ENCODE assay signal across 8 cellular contexts in genomic region chr3:152322756-152323155, GRCh38. TPM values are rescaled to one million over a fixed set of nuclear protein-coding genes. Genes with fewer than 3 reads are reported as not detected.
DNase-seq lines count a peak whose midpoint lies in the region; ATAC-seq and TF ChIP-seq lines count a peak whose summit lies in the region.

No MANE protein-coding gene starts in this region.

- no peaks in the 10 kb centered on the region for H3K27me3 ChIP-seq in heart right ventricle

- DNase-seq in GM12864 (ENCODE audit: low read depth) (peak; percentile 59), NCI-H526 treated with DMSO at 0.1 percent for 48 hours (lab: John Stamatoyannopoulos, UW) (peak; percentile 99), heart right ventricle (no peak), kidney glomerular epithelial cell (lab: John Stamatoyannopoulos, UW) (no peak), NCI-H524 (lab: John Stamatoyannopoulos, UW) (no peak)
- DNase-seq in stimulated activated naive CD4-positive, alpha-beta T cell treated with Interleukin-2 at 50 U/mL for 16 hours (lab: John Stamatoyannopoulos, UW): no peak
- DNase-seq in activated CD8-positive, alpha-beta memory T cell treated with anti-CD3 and anti-CD28 coated beads for 24 hours: no peak

- peaks cover 3 to 91% (median 74%) of the 10 kb centered on the region in 9 donors for H3K4me1 ChIP-seq in heart right ventricle

- peaks cover 0 to 13% (median 0%) of the 10 kb centered on the region in 11 donors for H3K9me3 ChIP-seq in heart right ventricle

- H3K4me3 ChIP-seq in GM12864 (ENCODE audit: low read depth, low read length) (no peak overlapping the region), heart right ventricle (no peak overlapping the region)

- ATAC-seq in GM21723 (IDR thresholded peaks at IDR 0.05; ENCODE audit: unreplicated experiment): peak; percentile 53
- ATAC-seq in heart right ventricle: peak in 4 of 8 donors; percentile 28 to 53 (median 42)

- peaks cover 0 to 12% (median 0%) of the 10 kb centered on the region in 9 donors for H3K36me3 ChIP-seq in heart right ventricle

- TF ChIP-seq CTCF in GM12864 (IDR thresholded peaks at IDR 0.05; ENCODE audit: low read depth, low read length, missing control alignments) (no peak), heart right ventricle (IDR thresholded peaks at IDR 0.05) (no peak)

- 9 to 19% methylated on average over 1 of the region's 1 CpG for WGBS in heart right ventricle, 2 donors

- intact Hi-C loops in heart right ventricle (cut with DNase I): loop anchor here in 2 of 10 donors (5.0 to 10.0 kb wide), 3 partner anchors 50 to 112 kb away; no protein-coding TSS in a partner anchor

- peak overlapping the region in 8 of 10 donors; percentile 6 to 67 (median 54) for H3K27ac ChIP-seq in heart right ventricle

RNA-seq across cellular contexts. Expression of gene MBNL1, which starts 54.0 kb away (rescaled TPM):
- 100 to 1,000 TPM; 173 to 236 (median 190) TPM for total RNA-seq in heart right ventricle
- polyA plus RNA-seq in heart right ventricle: 10 to 100 TPM; 33.1 to 55.9 TPM

Comparison
In these comparisons a context has a peak if more than half of its experiments do, and no peak if none do; other contexts are left out.
1. DNase-seq: peak in GM12864 (single experiment) and NCI-H526 treated with DMSO at 0.1 percent for 48 hours (single experiment); none in heart right ventricle (0 of 2), stimulated activated naive CD4-positive, alpha-beta T cell treated with Interleukin-2 at 50 U/mL for 16 hours (single experiment), kidney glomerular epithelial cell (single experiment), NCI-H524 (0 of 2) and activated CD8-positive, alpha-beta memory T cell treated with anti-CD3 and anti-CD28 coated beads for 24 hours (single experiment).